13 cellular contexts compared by ENCODE assay signal in the genomic region with DNA sequence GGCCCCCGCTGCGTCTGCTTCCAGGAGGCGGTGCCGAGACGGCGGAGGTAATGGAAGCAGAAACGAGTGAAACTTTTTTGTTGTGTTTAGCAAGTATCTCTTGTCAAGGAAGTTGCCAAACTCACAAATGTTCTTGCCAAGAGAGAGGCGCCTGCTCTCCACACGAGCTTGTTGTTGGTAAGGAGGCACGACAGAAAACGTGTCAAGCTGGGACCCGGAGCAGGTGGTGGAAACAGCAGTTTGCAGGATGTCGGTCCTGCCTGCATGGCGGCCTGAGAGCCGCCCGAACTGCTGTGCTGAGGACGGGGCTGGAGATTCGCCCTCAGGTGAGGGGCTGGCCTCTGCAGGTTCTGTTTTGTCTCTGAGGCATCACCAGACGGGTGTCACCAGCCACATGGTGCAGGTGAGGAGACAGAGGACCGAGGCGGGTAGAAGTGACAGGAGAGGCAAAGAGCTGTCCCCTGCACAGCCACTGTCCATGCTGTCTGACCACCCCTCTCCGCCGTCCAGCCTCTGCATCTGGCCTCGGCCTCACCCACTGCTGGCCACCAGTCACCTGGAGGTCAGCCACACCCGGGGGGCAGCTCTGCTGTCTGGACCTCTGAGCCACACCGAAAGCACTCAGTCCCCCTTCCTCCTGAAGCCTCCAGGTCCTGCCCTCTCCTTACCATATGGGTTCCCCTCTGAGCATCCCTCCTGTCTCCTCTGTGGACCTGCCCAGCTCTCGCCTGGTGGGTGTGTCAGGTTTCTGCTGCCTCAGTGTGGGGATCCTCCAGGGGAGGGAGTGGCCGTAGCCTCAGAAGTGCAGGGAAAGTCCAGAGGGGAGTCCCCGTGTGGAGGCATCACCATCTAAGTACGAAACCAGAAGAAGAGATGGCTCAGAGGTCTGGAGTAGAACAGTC.
DNase-seq lines count a peak whose midpoint lies in the region; ATAC-seq and TF ChIP-seq lines count a peak whose summit lies in the region.
"Had no signal": no experiment of that assay in that cellular context is flagged by ENCODE, and none has a peak within 500 bp of the region (broad histone marks: within the 10 kb centered on the region; RNA-seq: fewer than 3 reads in every experiment).

No MANE protein-coding gene starts in this region.

- H3K4me1 Mint-ChIP-seq in stimulated activated memory B cell treated with anti-CD40 and anti-IgM and Interleukin-4, amounts not matched to agents 10 μg/mL and 1 μg/mL and 100 μg/mL, for 72 hours = no peaks in the 10 kb centered on the region
- H3K4me1 Mint-ChIP-seq: immature natural killer cell had no signal

- H3K27ac Mint-ChIP-seq in stimulated activated memory B cell treated with anti-CD40 and anti-IgM and Interleukin-4, amounts not matched to agents 10 μg/mL and 1 μg/mL and 100 μg/mL, for 72 hours = no peak overlapping the region
- H3K27ac Mint-ChIP-seq: immature natural killer cell had no signal

- H3K9me3 Mint-ChIP-seq in stimulated activated memory B cell treated with anti-CD40 and anti-IgM and Interleukin-4, amounts not matched to agents 10 μg/mL and 1 μg/mL and 100 μg/mL, for 72 hours = no peaks in the 10 kb centered on the region
- H3K9me3 Mint-ChIP-seq: immature natural killer cell had no signal

- peak; percentile 28 for ATAC-seq in stimulated activated memory B cell treated with anti-CD40 and anti-IgM and Interleukin-4, amounts not matched to agents 10 μg/mL and 1 μg/mL and 100 μg/mL, for 72 hours
- ATAC-seq in HG02840 (IDR thresholded peaks at IDR 0.05; ENCODE audit: low FRiP score, unreplicated experiment) = no peak
- ATAC-seq in GM19324 (IDR thresholded peaks at IDR 0.05; ENCODE audit: low FRiP score, unreplicated experiment) = no peak
- ATAC-seq in HG02588 (IDR thresholded peaks at IDR 0.05; ENCODE audit: unreplicated experiment) = no peak

- H3K4me3 ChIP-seq in WI38 (ENCODE audit: low read depth, low read length) = peak overlapping the region; percentile 14; the same call in 1 of the 2 replicates
- H3K4me3 ChIP-seq: SK-N-MC had no signal

- peak; percentile 32 for DNase-seq in NCI-H748 (lab: John Stamatoyannopoulos, UW; ENCODE audit: unreplicated experiment)
- DNase-seq in NCI-H748 treated with DMSO at 0.1 percent for 48 hours (lab: John Stamatoyannopoulos, UW) = no peak
- peak; percentile 9 for DNase-seq in iris pigment epithelial cell (ENCODE audit: low read depth)
- DNase-seq: amniotic stem cell, GF-D8, immature natural killer cell, NCI-H526 treated with DMSO at 0.1 percent for 48 hours had no signal

- peaks cover 21% of the 10 kb centered on the region for H3K27me3 Mint-ChIP-seq in stimulated activated memory B cell treated with anti-CD40 and anti-IgM and Interleukin-4, amounts not matched to agents 10 μg/mL and 1 μg/mL and 100 μg/mL, for 72 hours

- H3K4me3 Mint-ChIP-seq in stimulated activated memory B cell treated with anti-CD40 and anti-IgM and Interleukin-4, amounts not matched to agents 10 μg/mL and 1 μg/mL and 100 μg/mL, for 72 hours = no peak overlapping the region
- H3K4me3 Mint-ChIP-seq: immature natural killer cell had no signal

- H3K36me3 Mint-ChIP-seq in stimulated activated memory B cell treated with anti-CD40 and anti-IgM and Interleukin-4, amounts not matched to agents 10 μg/mL and 1 μg/mL and 100 μg/mL, for 72 hours = no peaks in the 10 kb centered on the region
- H3K36me3 Mint-ChIP-seq: immature natural killer cell had no signal

- TF ChIP-seq CTCF in WI38 (IDR thresholded peaks at IDR 0.05; ENCODE audit: low read depth, low read length) = no peak
